Comparison of ENCODE assay signal across 8 cellular contexts in genomic region chr17:45135978-45136791, GRCh38. TPM values are rescaled to one million over a fixed set of nuclear protein-coding genes. Genes with fewer than 3 reads are reported as not detected.
DNase-seq lines count a peak whose midpoint lies in the region; ATAC-seq, FAIRE-seq and TF ChIP-seq lines count a peak whose summit lies in the region.

No MANE protein-coding gene starts in this region.

- DNase-seq in CD8-positive, alpha-beta memory T cell: peak in 1 of 5 donors; percentile 48
- no peak for DNase-seq in PC-9
- peak in 3 of 6 donors; percentile 47 to 72 (median 63) for DNase-seq in pancreas
- no peak for DNase-seq in HT-29 (ENCODE audit: low spot score)

- H3K36me3 Mint-ChIP-seq in CD8-positive, alpha-beta memory T cell: peaks cover 0 to 8% (median 0%) of the 10 kb centered on the region in 3 donors

- no peak for FAIRE-seq in pancreas (lab: Jason Lieb, UNC)

- peaks cover 19 to 41% (median 25%) of the 10 kb centered on the region in 3 donors for H3K4me1 Mint-ChIP-seq in CD8-positive, alpha-beta memory T cell

- H3K4me2 ChIP-seq in PC-9: peak overlapping the region; percentile 99

- H3K27ac ChIP-seq in CD8-positive, alpha-beta memory T cell (ENCODE audit: low read depth, low read length): peak overlapping the region; percentile 43
- no peak overlapping the region for H3K27ac ChIP-seq in PC-9
- peak overlapping the region; percentile 64 to 87 for H3K27ac ChIP-seq in esophagus (ENCODE audit: low read depth in 2 of 2, low read length in 1 of 2)
- H3K27ac ChIP-seq in pancreas: peak overlapping the region; percentile 53 to 79 (median 69)

- peak overlapping the region; percentile 87 to 95 (median 89) for H3K4me3 Mint-ChIP-seq in CD8-positive, alpha-beta memory T cell

- intact Hi-C loops in PC-9 (cut with micrococcal nuclease; ENCODE audit: unreplicated experiment) (loop anchor here (1.0 to 10.0 kb wide), 4 partner anchors 62 to 249 kb away; partner anchors contain the start of gene MAP3K14), pancreas (cut with DNase I) (loop anchor here in 2 of 3 donors (5.0 kb wide), 1 partner anchor 61 kb away; no protein-coding TSS in a partner anchor)

- H3K4me3 ChIP-seq in CD8-positive, alpha-beta memory T cell (ENCODE audit: low read length): peak overlapping the region; percentile 78
- H3K4me3 ChIP-seq in PC-9 (peak overlapping the region; percentile 70), esophagus (ENCODE audit: low read depth in 1 of 2, low read length in 2 of 2) (peak overlapping the region; percentile 71 to 73), pancreas (peak overlapping the region; percentile 71 to 82 (median 81))

- no peaks in the 10 kb centered on the region for H3K9me2 ChIP-seq in PC-9 (ENCODE audit: insufficient read depth)

- H2AFZ ChIP-seq in PC-9: peak overlapping the region; percentile 78

- 41 to 46% methylated on average over 21 of the region's 21 CpGs for WGBS in esophagus, 2 donors
- WGBS in pancreas, 2 donors: 26 to 35% methylated on average over 19 to 21 of the region's 21 CpGs

- H3F3A ChIP-seq in PC-9 (ENCODE audit: insufficient read depth, low read depth): peaks cover 27% of the 10 kb centered on the region

- no peaks in the 10 kb centered on the region for H4K20me1 ChIP-seq in PC-9 (ENCODE audit: insufficient read depth)

- peaks cover 16% of the 10 kb centered on the region for H3K4me1 ChIP-seq in CD8-positive, alpha-beta memory T cell (ENCODE audit: insufficient read depth, low read length)
- H3K4me1 ChIP-seq in PC-9 (replicated peaks; ENCODE audit: insufficient read depth) (peaks cover 14% of the 10 kb centered on the region), esophagus (ENCODE audit: control insufficient read depth in 2 of 2, insufficient read depth in 2 of 2, low read length in 1 of 2) (peaks cover 5 to 20% of the 10 kb centered on the region in 2 donors), pancreas (peaks cover 0 to 16% (median 0%) of the 10 kb centered on the region in 3 donors)

- ATAC-seq in pancreas: peak in 2 of 4 donors; percentile 3 to 4
- ATAC-seq in activated CD4-positive, CD25-positive, alpha-beta regulatory T cell treated with anti-CD3 and anti-CD28 coated beads, Interleukin-2, amount 50 U/mL, for 24 hours: no peak
- ATAC-seq in GM18519 (IDR thresholded peaks at IDR 0.05; ENCODE audit: low FRiP score, unreplicated experiment): no peak
- ATAC-seq in HG03159 (IDR thresholded peaks at IDR 0.05; ENCODE audit: unreplicated experiment): no peak

- peak overlapping the region; percentile 6 to 86 (median 82) for H3K27ac Mint-ChIP-seq in CD8-positive, alpha-beta memory T cell

- no peaks in the 10 kb centered on the region for H3K27me3 ChIP-seq in CD8-positive, alpha-beta memory T cell (ENCODE audit: insufficient read depth, low read length, poor library complexity, severe bottlenecking)
- H3K27me3 ChIP-seq in PC-9 (ENCODE audit: insufficient read depth, low read depth) (no peaks in the 10 kb centered on the region), esophagus (ENCODE audit: control insufficient read depth in 1 of 2, insufficient read depth in 2 of 2, low read length in 2 of 2) (no peaks in the 10 kb centered on the region), pancreas (no peaks in the 10 kb centered on the region)

- no peaks in the 10 kb centered on the region for H3K9me3 Mint-ChIP-seq in CD8-positive, alpha-beta memory T cell

- H3K79me2 ChIP-seq in PC-9 (ENCODE audit: low read depth): peaks cover 11% of the 10 kb centered on the region; the same call in 1 of the 2 replicates

- CTCF ChIA-PET in CD8-positive, alpha-beta memory T cell (lab: Charles Lee): interaction anchor here (0.6 to 9.7 kb wide), 56 partner anchors 9 to 767 kb away, joined by 3 to 315 read pairs (median 6); partner anchors contain the start of genes DCAKD, FMNL1, HEXIM1 and HEXIM2
- CTCF ChIA-PET in PC-9 (lab: Charles Lee): interaction anchor here (0.5 to 2.0 kb wide), 31 partner anchors 8 to 695 kb away, joined by 3 to 46 read pairs (median 6); partner anchors contain the start of genes EFTUD2, HEXIM1 and HEXIM2

- H3K27me3 Mint-ChIP-seq in CD8-positive, alpha-beta memory T cell: peaks cover 0 to 1% of the 10 kb centered on the region in 2 donors

- TSS peak; percentile 31 for BruUV-seq in PC-9 (replicated peaks; lab: Mats Ljungman, UMichigan)

- no peaks in the 10 kb centered on the region for H3K36me3 ChIP-seq in CD8-positive, alpha-beta memory T cell (ENCODE audit: insufficient read depth, low read length)
- H3K36me3 ChIP-seq in PC-9 (ENCODE audit: low read depth) (no peaks in the 10 kb centered on the region), esophagus (ENCODE audit: control insufficient read depth in 2 of 2, insufficient read depth in 2 of 2, low read length in 1 of 2) (no peaks in the 10 kb centered on the region), pancreas (no peaks in the 10 kb centered on the region)

- POLR2A ChIA-PET in CD8-positive, alpha-beta memory T cell (lab: Charles Lee): interaction anchor here (0.8 to 4.0 kb wide), 5 partner anchors 14 to 92 kb away, joined by 3 to 73 read pairs (median 9); partner anchors contain the start of genes HEXIM1 and HEXIM2
- POLR2A ChIA-PET in PC-9 (lab: Charles Lee; ENCODE audit: unreplicated experiment): interaction anchor here (0.5 to 0.7 kb wide), 3 partner anchors 39 to 504 kb away, joined by 3 to 9 read pairs (median 4); no protein-coding TSS in a partner anchor

- no peaks in the 10 kb centered on the region for H3K9me3 ChIP-seq in CD8-positive, alpha-beta memory T cell (ENCODE audit: low read length)
- H3K9me3 ChIP-seq in PC-9 (ENCODE audit: insufficient read depth, low read depth): no peaks in the 10 kb centered on the region
- no peaks in the 10 kb centered on the region for H3K9me3 ChIP-seq in esophagus (ENCODE audit: control insufficient read depth in 2 of 2, insufficient read depth in 1 of 2, low read depth in 1 of 2, low read length in 1 of 2)
- no peaks in the 10 kb centered on the region for H3K9me3 ChIP-seq in pancreas

- no peak for TF ChIP-seq CTCF in PC-9 (conservative IDR thresholded peaks at IDR 0.05)
- no peak for TF ChIP-seq CTCF in pancreas (IDR thresholded peaks at IDR 0.05)

RNA-seq across cellular contexts. Expression of gene ACBD4, which starts 0.7 kb away (rescaled TPM):
- total RNA-seq in CD8-positive, alpha-beta memory T cell: 1 to 10 TPM; 8.8 to 9.7 TPM
- 15.0 TPM for polyA plus RNA-seq in CD8-positive, alpha-beta memory T cell
- 14.6 and 19.5 TPM in 2 replicates for total RNA-seq in PC-9 (2021)
- polyA plus RNA-seq in esophagus: 1 to 10 TPM; 5.9 to 8.8 TPM
- total RNA-seq in pancreas: 10 to 100 TPM; 10.6 to 17.8 (median 12.1) TPM
- polyA plus RNA-seq in pancreas: 10 to 100 TPM; 37.3 to 39.0 TPM
- total RNA-seq in HT-29 (2014; rRNA removed; shearing (Covaris generic)): 12.0 and 12.3 TPM in 2 replicates

RNA-seq across cellular contexts. Expression of gene PLCD3, which starts 3.9 kb away (rescaled TPM):
- total RNA-seq in CD8-positive, alpha-beta memory T cell: 1 to 10 TPM; 5.5 to 7.2 TPM
- polyA plus RNA-seq in CD8-positive, alpha-beta memory T cell: 1.1 TPM
- 92.4 and 138 TPM in 2 replicates for total RNA-seq in PC-9 (2021)
- 10 to 100 TPM; 34.2 to 47.3 TPM for polyA plus RNA-seq in esophagus
- total RNA-seq in pancreas: 1 to 10 TPM; 4.6 to 9.9 (median 8.0) TPM
- 10 to 100 TPM in 1 of 2 donors, 1 to 10 TPM in 1; 8.2 to 10.6 TPM for polyA plus RNA-seq in pancreas
- 130 and 142 TPM in 2 replicates for total RNA-seq in HT-29 (2014; rRNA removed; shearing (Covaris generic))

RNA-seq across cellular contexts. Expression of gene HEXIM1, which starts 12.1 kb away (rescaled TPM):
- 10 to 100 TPM; 48.3 to 51.1 TPM for total RNA-seq in CD8-positive, alpha-beta memory T cell
- polyA plus RNA-seq in CD8-positive, alpha-beta memory T cell: 5.6 TPM
- total RNA-seq in PC-9 (2021) (49.3 and 64.9 TPM in 2 replicates), pancreas (10 to 100 TPM in 5 of 6 donors, 1 to 10 TPM in 1; 6.8 to 16.2 (median 12.0) TPM)
- polyA plus RNA-seq in esophagus (10 to 100 TPM; 20.4 to 24.2 TPM), pancreas (10 to 100 TPM; 10.9 to 17.2 TPM)
- total RNA-seq in HT-29 (2014; rRNA removed; shearing (Covaris generic)): 9.4 and 9.6 TPM in 2 replicates

RNA-seq across cellular contexts. Expression of gene HEXIM2, which starts 25.5 kb away (rescaled TPM):
- total RNA-seq in CD8-positive, alpha-beta memory T cell: 1 to 10 TPM; 7.7 to 9.3 TPM
- 4.0 TPM for polyA plus RNA-seq in CD8-positive, alpha-beta memory T cell
- 22.4 and 32.2 TPM in 2 replicates for total RNA-seq in PC-9 (2021)
- polyA plus RNA-seq in esophagus: 1 to 10 TPM; 3.7 to 4.5 TPM
- total RNA-seq in pancreas: 1 to 10 TPM; 4.0 to 8.3 (median 6.2) TPM
- 10 to 100 TPM in 1 of 2 donors, 1 to 10 TPM in 1; 7.3 to 10.9 TPM for polyA plus RNA-seq in pancreas
- 9.0 and 9.5 TPM in 2 replicates for total RNA-seq in HT-29 (2014; rRNA removed; shearing (Covaris generic))
